14 cellular contexts compared by ENCODE assay signal in the genomic region with DNA sequence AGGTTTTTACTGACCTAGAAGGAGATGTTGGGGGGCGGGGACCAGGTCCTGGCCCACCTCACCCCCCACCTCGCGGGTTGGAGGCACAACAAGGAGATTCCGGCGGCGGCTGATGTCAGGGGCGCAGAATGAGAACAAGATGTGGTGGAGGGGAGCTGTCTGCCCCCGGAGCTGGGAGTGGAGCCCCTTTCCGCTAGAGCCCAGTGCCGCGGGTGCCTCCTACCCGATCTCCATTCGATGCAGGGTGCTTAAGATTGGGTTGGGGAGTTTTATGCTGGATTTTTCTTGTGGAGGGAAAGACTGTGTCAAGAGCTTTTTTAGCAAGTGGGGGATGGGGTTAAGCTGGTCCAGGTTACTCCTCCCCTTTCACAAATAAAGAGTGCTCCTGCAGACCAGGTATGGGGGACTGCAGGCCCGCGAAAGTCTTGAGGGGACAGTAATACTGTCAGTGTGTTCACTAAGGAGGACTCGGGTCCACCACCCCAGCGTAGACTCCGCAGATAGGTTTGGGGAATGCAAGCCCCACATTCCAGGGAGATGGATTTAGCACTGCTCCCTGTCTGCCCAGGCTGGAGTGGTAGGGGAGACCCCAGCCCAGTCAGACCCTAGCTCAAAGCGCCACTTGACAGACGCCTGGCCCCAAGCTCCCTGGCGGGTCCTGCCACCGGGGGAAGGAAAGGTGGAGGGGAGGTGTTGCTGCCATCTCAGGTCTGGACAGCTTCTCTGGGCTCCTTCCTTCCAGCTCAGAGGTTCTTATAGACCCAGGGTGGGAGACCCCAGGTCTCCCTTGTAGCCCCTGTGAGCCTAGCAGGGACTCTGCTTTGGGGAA. TPM values are rescaled to one million over a fixed set of nuclear protein-coding genes. Genes with fewer than 3 reads are reported as not detected.
DNase-seq lines count a peak whose midpoint lies in the region; ATAC-seq, FAIRE-seq and TF ChIP-seq lines count a peak whose summit lies in the region.
"Had no signal": no experiment of that assay in that cellular context is flagged by ENCODE, and none has a peak within 500 bp of the region (broad histone marks: within the 10 kb centered on the region; RNA-seq: fewer than 3 reads in every experiment).

No MANE protein-coding gene starts in this region.

- TF ChIP-seq RAD21 in A549 (conservative IDR thresholded peaks at IDR 0.05 in 1 of 2, IDR thresholded peaks at IDR 0.05 in 1 of 2), result no peak

- H3K27ac Mint-ChIP-seq in CD8-positive, alpha-beta memory T cell, result peak overlapping the region in 5 of 8 donors; percentile 6 to 72 (median 35)
- H3K27ac Mint-ChIP-seq in activated T-cell treated with anti-CD3 and anti-CD28 coated beads, Interleukin-2, amount 50 U/mL, for 72 hours, result no peak overlapping the region
- H3K27ac Mint-ChIP-seq in immature natural killer cell, result peak overlapping the region in 2 of 6 donors; percentile 60 to 72

- 67% methylated on average over 19 of the region's 22 CpGs for WGBS in A549 (ENCODE audit: missing lambda C conversion rate)

- no peak for FAIRE-seq in A549 (lab: Jason Lieb, UNC)

- peaks cover 37% of the 10 kb centered on the region for H3K4me1 ChIP-seq in A549
- peaks cover 22% of the 10 kb centered on the region for H3K4me1 ChIP-seq in CD8-positive, alpha-beta memory T cell (ENCODE audit: insufficient read depth, low read length)

- H3K27me3 Mint-ChIP-seq in CD8-positive, alpha-beta memory T cell, result peaks cover 64 to 79% of the 10 kb centered on the region in 2 donors
- H3K27me3 Mint-ChIP-seq in activated T-cell treated with anti-CD3 and anti-CD28 coated beads, Interleukin-2, amount 50 U/mL, for 72 hours (ENCODE audit: low read depth), result peaks cover 58% of the 10 kb centered on the region
- peaks cover 19 to 31% (median 19%) of the 10 kb centered on the region in 3 donors for H3K27me3 Mint-ChIP-seq in immature natural killer cell (ENCODE audit: low read depth in 3 of 3)

- POLR2A ChIA-PET in A549 (lab: Yijun Ruan, JAX), result interaction anchor here (0.5 to 3.7 kb wide), 6 partner anchors 47 to 158 kb away, joined by 3 to 42 read pairs (median 6); a partner anchor contains a TSS
- POLR2A ChIA-PET in CD8-positive, alpha-beta memory T cell (lab: Charles Lee), result interaction anchor here (1.0 kb wide), 1 partner anchor 165 kb away, joined by 3 read pairs; a partner anchor contains a TSS

- H3K4me3 Mint-ChIP-seq in CD8-positive, alpha-beta memory T cell, result peak overlapping the region; percentile 68 to 83 (median 74)
- H3K4me3 Mint-ChIP-seq in activated T-cell treated with anti-CD3 and anti-CD28 coated beads, Interleukin-2, amount 50 U/mL, for 72 hours, result peak overlapping the region; percentile 31 to 49
- H3K4me3 Mint-ChIP-seq in immature natural killer cell, result peak overlapping the region; percentile 51 to 80 (median 75)

- H3K4me1 Mint-ChIP-seq in CD8-positive, alpha-beta memory T cell, result peaks cover 18 to 49% (median 37%) of the 10 kb centered on the region in 3 donors
- H3K4me1 Mint-ChIP-seq in activated T-cell treated with anti-CD3 and anti-CD28 coated beads, Interleukin-2, amount 50 U/mL, for 72 hours (ENCODE audit: low read depth), result peaks cover 22% of the 10 kb centered on the region
- peaks cover 16 to 19% of the 10 kb centered on the region in 2 donors for H3K4me1 Mint-ChIP-seq in immature natural killer cell

- DNase-seq in A549 (ENCODE audit: low read depth in 1 of 2, low spot score in 1 of 2) (no peak), immature natural killer cell (no peak), kidney tubule cell (ENCODE audit: low spot score) (no peak), left colon (no peak), dermis blood vessel endothelial cell (no peak)
- peak in 3 of 5 donors; percentile 15 to 49 (median 27) for DNase-seq in CD8-positive, alpha-beta memory T cell
- DNase-seq in activated T-cell treated with anti-CD3 and anti-CD28 coated beads, Interleukin-2, amount 50 U/mL, for 72 hours, result no peak
- DNase-seq: mesenchymal stem cell, NCI-H187 treated with DMSO at 0.1 percent for 48 hours, OCI-M1, sigmoid colon, uterus had no signal

- no peak for TF ChIP-seq CTCF in A549 (IDR thresholded peaks at IDR 0.05)

- TF ChIP-seq EP300 in A549 (IDR thresholded peaks at IDR 0.05), result no peak

- H3K4me3 ChIP-seq in A549, result peak overlapping the region; percentile 69; the same call in 2 of the 3 replicates
- H3K4me3 ChIP-seq in CD8-positive, alpha-beta memory T cell (ENCODE audit: low read length), result no peak overlapping the region

- no peaks in the 10 kb centered on the region for H3K36me3 ChIP-seq in CD8-positive, alpha-beta memory T cell (ENCODE audit: insufficient read depth, low read length)
- H3K36me3 ChIP-seq: gastroesophageal sphincter, sigmoid colon, uterus had no signal

- no peaks in the 10 kb centered on the region for H3K36me3 Mint-ChIP-seq in CD8-positive, alpha-beta memory T cell
- no peaks in the 10 kb centered on the region for H3K36me3 Mint-ChIP-seq in activated T-cell treated with anti-CD3 and anti-CD28 coated beads, Interleukin-2, amount 50 U/mL, for 72 hours (ENCODE audit: insufficient read depth in 2 of 2)
- no peaks in the 10 kb centered on the region for H3K36me3 Mint-ChIP-seq in immature natural killer cell

- peak overlapping the region; percentile 96 for H3K4me2 ChIP-seq in A549

- CTCF ChIA-PET in A549 (lab: Yijun Ruan, JAX), result interaction anchor here (0.6 to 8.1 kb wide), 24 partner anchors 8 to 280 kb away, joined by 3 to 99 read pairs (median 4); a partner anchor contains a TSS
- CTCF ChIA-PET in CD8-positive, alpha-beta memory T cell (lab: Charles Lee), result interaction anchor here (1.2 to 1.8 kb wide), 3 partner anchors 13 to 58 kb away, joined by 3 to 4 read pairs (median 4); no protein-coding TSS in a partner anchor

- no peak for TF ChIP-seq POLR2A in A549 (IDR thresholded peaks at IDR 0.05; ENCODE audit: low read length)

- peaks cover 57% of the 10 kb centered on the region for H3K27me3 ChIP-seq in CD8-positive, alpha-beta memory T cell (ENCODE audit: insufficient read depth, low read length, poor library complexity, severe bottlenecking)

- H3K9me3 Mint-ChIP-seq in CD8-positive, alpha-beta memory T cell, result no peaks in the 10 kb centered on the region
- no peaks in the 10 kb centered on the region for H3K9me3 Mint-ChIP-seq in activated T-cell treated with anti-CD3 and anti-CD28 coated beads, Interleukin-2, amount 50 U/mL, for 72 hours
- H3K9me3 Mint-ChIP-seq in immature natural killer cell, result no peaks in the 10 kb centered on the region

- no peaks in the 10 kb centered on the region for H3K9me3 ChIP-seq in A549
- H3K9me3 ChIP-seq in CD8-positive, alpha-beta memory T cell (ENCODE audit: low read length), result no peaks in the 10 kb centered on the region
- H3K9me3 ChIP-seq: gastroesophageal sphincter, sigmoid colon, uterus had no signal

- H3K27ac ChIP-seq in A549, result peak overlapping the region in 1 of 2 experiments; percentile 88; a peak in 4 of 6 replicates
- H3K27ac ChIP-seq in CD8-positive, alpha-beta memory T cell (ENCODE audit: low read depth, low read length), result no peak overlapping the region
- H3K27ac ChIP-seq: gastroesophageal sphincter, sigmoid colon had no signal

- intact Hi-C loops in left colon (cut with DNase I, micrococcal nuclease), result no loop called here

- no peak for ATAC-seq in A549
- ATAC-seq in activated T-cell treated with anti-CD3 and anti-CD28 coated beads, Interleukin-2, amount 50 U/mL, for 72 hours (replicated peaks in 1 of 2), result no peak
- ATAC-seq in left colon, result no peak
- ATAC-seq in GM21786 (IDR thresholded peaks at IDR 0.05; ENCODE audit: unreplicated experiment), result no peak
- ATAC-seq: gastroesophageal sphincter had no signal

RNA-seq across cellular contexts. Expression of a gene that starts 2.0 kb away (rescaled TPM):
- 4.0 and 4.9 TPM in 2 replicates for polyA plus RNA-seq in A549 (2011; rRNA removed)
- 11.2 and 17.6 TPM in 2 replicates for polyA plus RNA-seq in A549 (2012; cell fraction: cytosol; rRNA removed)
- 33.3 and 39.5 TPM in 2 replicates for polyA plus RNA-seq in A549 (2012; cell fraction: nucleus; rRNA removed)
- 7.5 to 9.0 TPM (median 8.9 TPM) in 3 replicates for polyA plus RNA-seq in A549 (2017; fragmentation: RNase III; extraction: RNeasy Plus Mini Kit Qiagen cat#74134 plus additional on column Dnase treatment)
- polyA minus RNA-seq in A549 (2011; rRNA and poly(A)+ RNA removed), result 2.9 and 6.9 TPM in 2 replicates
- under 1 TPM in 1 of 2 experiments, not detected in 1; 0.07 TPM for total RNA-seq in CD8-positive, alpha-beta memory T cell
- polyA plus RNA-seq in CD8-positive, alpha-beta memory T cell, result not detected
- under 1 TPM; 0.07 to 0.14 TPM for total RNA-seq in activated T-cell treated with anti-CD3 and anti-CD28 coated beads, Interleukin-2, amount 50 U/mL, for 72 hours
- not detected for polyA plus RNA-seq in immature natural killer cell
- under 1 TPM; 0.03 to 0.06 TPM for total RNA-seq in left colon
- not detected in 2 replicates for total RNA-seq in dermis blood vessel endothelial cell

RNA-seq across cellular contexts. Expression of a gene that starts 15.5 kb away (rescaled TPM):
- 34.4 and 48.5 TPM in 2 replicates for polyA plus RNA-seq in A549 (2011; rRNA removed)
- polyA plus RNA-seq in A549 (2012; cell fraction: cytosol; rRNA removed), result 69.5 and 89.6 TPM in 2 replicates
- 497 and 626 TPM in 2 replicates for polyA plus RNA-seq in A549 (2012; cell fraction: nucleus; rRNA removed)
- 96.1 to 123 TPM (median 110 TPM) in 3 replicates for polyA plus RNA-seq in A549 (2017; fragmentation: RNase III; extraction: RNeasy Plus Mini Kit Qiagen cat#74134 plus additional on column Dnase treatment)
- polyA minus RNA-seq in A549 (2011; rRNA and poly(A)+ RNA removed), result 54.1 and 55.2 TPM in 2 replicates
- 10 to 100 TPM; 34.7 to 42.9 TPM for total RNA-seq in CD8-positive, alpha-beta memory T cell
- polyA plus RNA-seq in CD8-positive, alpha-beta memory T cell, result 11.0 TPM
- 10 to 100 TPM; 25.0 to 51.3 TPM for total RNA-seq in activated T-cell treated with anti-CD3 and anti-CD28 coated beads, Interleukin-2, amount 50 U/mL, for 72 hours
- 10 to 100 TPM in 1 of 3 donors, 1 to 10 TPM in 2; 9.8 to 23.0 (median 9.9) TPM for polyA plus RNA-seq in immature natural killer cell
- total RNA-seq in left colon, result 10 to 100 TPM; 61.1 to 66.7 TPM
- 36.8 and 43.6 TPM in 2 replicates for total RNA-seq in dermis blood vessel endothelial cell

RNA-seq across cellular contexts. Expression of a gene that starts 29.9 kb away (rescaled TPM):
- polyA plus RNA-seq in A549 (2011; rRNA removed) (0.09 and 0.13 TPM in 2 replicates), A549 (2017; fragmentation: RNase III; extraction: RNeasy Plus Mini Kit Qiagen cat#74134 plus additional on column Dnase treatment) (0.18 to 0.26 TPM (median 0.20 TPM) in 3 replicates), immature natural killer cell (not detected)
- polyA plus RNA-seq in A549 (2012; cell fraction: cytosol; rRNA removed), result 0.15 and 0.39 TPM in 2 replicates
- 0.22 and 0.67 TPM in 2 replicates for polyA plus RNA-seq in A549 (2012; cell fraction: nucleus; rRNA removed)
- polyA minus RNA-seq in A549 (2011; rRNA and poly(A)+ RNA removed), result 0.12 and 0.78 TPM in 2 replicates
- total RNA-seq in CD8-positive, alpha-beta memory T cell, result not detected
- not detected for polyA plus RNA-seq in CD8-positive, alpha-beta memory T cell
- total RNA-seq in activated T-cell treated with anti-CD3 and anti-CD28 coated beads, Interleukin-2, amount 50 U/mL, for 72 hours, result not detected
- total RNA-seq in left colon (10 to 100 TPM; 40.1 to 58.5 TPM), dermis blood vessel endothelial cell (under 0.01 TPM in 1 of 2 replicates, not detected in the other)
- total RNA-seq: sigmoid colon had no signal

RNA-seq across cellular contexts. Expression of a gene that starts 54.2 kb away (rescaled TPM):
- polyA plus RNA-seq in A549 (2011; rRNA removed) (2.5 and 4.1 TPM in 2 replicates), A549 (2017; fragmentation: RNase III; extraction: RNeasy Plus Mini Kit Qiagen cat#74134 plus additional on column Dnase treatment) (0.93 to 2.1 TPM (median 1.2 TPM) in 3 replicates), immature natural killer cell (under 1 TPM in 1 of 3 donors, not detected in 2; 1.00 TPM)
- 0.59 and 0.89 TPM in 2 replicates for polyA plus RNA-seq in A549 (2012; cell fraction: cytosol; rRNA removed)
- polyA plus RNA-seq in A549 (2012; cell fraction: nucleus; rRNA removed), result 3.0 and 3.7 TPM in 2 replicates
- polyA minus RNA-seq in A549 (2011; rRNA and poly(A)+ RNA removed), result 3.2 and 3.9 TPM in 2 replicates
- total RNA-seq in CD8-positive, alpha-beta memory T cell, result under 1 TPM; 0.83 to 0.86 TPM
- polyA plus RNA-seq in CD8-positive, alpha-beta memory T cell, result not detected
- total RNA-seq in activated T-cell treated with anti-CD3 and anti-CD28 coated beads, Interleukin-2, amount 50 U/mL, for 72 hours, result 10 to 100 TPM in 1 of 2 donors, 1 to 10 TPM in 1; 8.9 to 24.3 TPM
- total RNA-seq in left colon (1 to 10 TPM; 2.1 to 2.8 TPM), dermis blood vessel endothelial cell (0.34 and 0.42 TPM in 2 replicates)

Comparison
In these comparisons a context has a peak if more than half of its experiments do, and no peak if none do; other contexts are left out.
1. DNase-seq: peak in CD8-positive, alpha-beta memory T cell (3 of 5); none in A549 (0 of 2), activated T-cell treated with anti-CD3 and anti-CD28 coated beads, Interleukin-2, amount 50 U/mL, for 72 hours (0 of 2), immature natural killer cell (0 of 3), kidney tubule cell (single experiment), left colon (0 of 2) and dermis blood vessel endothelial cell (single experiment).
2. RNA of a gene that starts 29.9 kb away (total RNA-seq): 40.1 to 58.5 TPM in left colon; not detected in activated T-cell treated with anti-CD3 and anti-CD28 coated beads, Interleukin-2, amount 50 U/mL, for 72 hours, not detected in CD8-positive, alpha-beta memory T cell and under 0.01 TPM in dermis blood vessel endothelial cell; every median in the first group is over 10 times any median in the second.
3. Peak in every context shown above with its lines, with median percentiles within 50 percentile points of each other: H3K4me3 Mint-ChIP-seq.